In genomic region chr1:224726783-224727182, GRCh38 we compare ENCODE assay signal across 10 cellular contexts.
DNase-seq lines count a peak whose midpoint lies in the region; ATAC-seq and TF ChIP-seq lines count a peak whose summit lies in the region.
"Had no signal": no experiment of that assay in that cellular context is flagged by ENCODE, and none has a peak within 500 bp of the region (broad histone marks: within the 10 kb centered on the region; RNA-seq: fewer than 3 reads in every experiment).

No MANE protein-coding gene starts in this region.

- CTCF ChIA-PET in SK-N-SH (lab: Yijun Ruan, JAX), result no interaction called here

- no peaks in the 10 kb centered on the region for H3K4me1 Mint-ChIP-seq in stimulated activated effector memory CD8-positive, alpha-beta T cell treated with anti-CD3 and anti-CD28 coated beads, Interleukin-12 subunit alpha, Interleukin-12 subunit beta, amount 100 ng/mL, for 72 hours

- H3K79me2 ChIP-seq in SK-N-SH (ENCODE audit: insufficient read depth), result no peaks in the 10 kb centered on the region

- H3K4me2 ChIP-seq in SK-N-SH, result no peak overlapping the region

- no peak overlapping the region for H3K9ac ChIP-seq in SK-N-SH

- WGBS in SK-N-SH (ENCODE audit: low lambda C conversion rate), result 83% methylated on average over 6 of the region's 6 CpGs

- H3K36me3 Mint-ChIP-seq in stimulated activated effector memory CD8-positive, alpha-beta T cell treated with anti-CD3 and anti-CD28 coated beads, Interleukin-12 subunit alpha, Interleukin-12 subunit beta, amount 100 ng/mL, for 72 hours, result no peaks in the 10 kb centered on the region

- H3K27me3 ChIP-seq in SK-N-SH (ENCODE audit: insufficient read depth), result no peaks in the 10 kb centered on the region
- H3K27me3 ChIP-seq in foreskin keratinocyte, result no peaks in the 10 kb centered on the region
- H3K27me3 ChIP-seq: right lobe of liver had no signal

- no peaks in the 10 kb centered on the region for H3K36me3 ChIP-seq in SK-N-SH (replicated peaks in 1 of 2; ENCODE audit: control insufficient read depth in 1 of 2, insufficient read depth in 2 of 2, low read length in 1 of 2)
- H3K36me3 ChIP-seq: right lobe of liver had no signal

- TF ChIP-seq EP300 in SK-N-SH (IDR thresholded peaks at IDR 0.05; ENCODE audit: borderline replicate concordance in 1 of 2, low read depth in 1 of 2, low read length in 1 of 2), result no peak

- ATAC-seq in foreskin keratinocyte, result peak; percentile 66
- peak; percentile 25 for ATAC-seq in stimulated activated effector memory CD8-positive, alpha-beta T cell treated with anti-CD3 and anti-CD28 coated beads, Interleukin-12 subunit alpha, Interleukin-12 subunit beta, amount 100 ng/mL, for 72 hours
- no peak for ATAC-seq in GM21423 (IDR thresholded peaks at IDR 0.05; ENCODE audit: unreplicated experiment)
- ATAC-seq: activated T-cell treated with anti-CD3 and anti-CD28 coated beads, Interleukin-2, amount 50 U/mL, for 4 hours; PC-3 had no signal

- H3K4me1 ChIP-seq in SK-N-SH (ENCODE audit: control insufficient read depth in 1 of 2, insufficient read depth in 2 of 2, low read depth in 1 of 2, low read length in 1 of 2) (peaks cover 0 to 13% of the 10 kb centered on the region in 2 experiments; a peak in 3 of 4 replicates), foreskin keratinocyte (no peaks in the 10 kb centered on the region)

- H3K9me3 Mint-ChIP-seq in stimulated activated effector memory CD8-positive, alpha-beta T cell treated with anti-CD3 and anti-CD28 coated beads, Interleukin-12 subunit alpha, Interleukin-12 subunit beta, amount 100 ng/mL, for 72 hours, result no peaks in the 10 kb centered on the region
- H3K9me3 Mint-ChIP-seq: activated T-cell treated with anti-CD3 and anti-CD28 coated beads, Interleukin-2, amount 50 U/mL, for 4 hours had no signal

- TF ChIP-seq CTCF in SK-N-SH (IDR thresholded peaks at IDR 0.05) (no peak), foreskin keratinocyte (conservative IDR thresholded peaks at IDR 0.05) (no peak)

- H3K9me2 ChIP-seq in SK-N-SH, result no peaks in the 10 kb centered on the region

- no peak overlapping the region for H3K27ac Mint-ChIP-seq in stimulated activated effector memory CD8-positive, alpha-beta T cell treated with anti-CD3 and anti-CD28 coated beads, Interleukin-12 subunit alpha, Interleukin-12 subunit beta, amount 100 ng/mL, for 72 hours

- H3K9me3 ChIP-seq in SK-N-SH, result no peaks in the 10 kb centered on the region
- H3K9me3 ChIP-seq: right lobe of liver had no signal

- peak overlapping the region in 1 of 2 experiments; percentile 74; a peak in 3 of 4 replicates for H3K27ac ChIP-seq in SK-N-SH (ENCODE audit: low read depth in 2 of 2, low read length in 1 of 2)
- H3K27ac ChIP-seq in foreskin keratinocyte, result no peak overlapping the region
- H3K27ac ChIP-seq: right lobe of liver had no signal

- no peak overlapping the region for H3K4me3 ChIP-seq in SK-N-SH (ENCODE audit: low read depth in 2 of 2, low read length in 1 of 2)
- H3K4me3 ChIP-seq: right lobe of liver had no signal

- no peak overlapping the region for H2AFZ ChIP-seq in SK-N-SH (ENCODE audit: low read depth)

- no peak overlapping the region for H3K4me3 Mint-ChIP-seq in stimulated activated effector memory CD8-positive, alpha-beta T cell treated with anti-CD3 and anti-CD28 coated beads, Interleukin-12 subunit alpha, Interleukin-12 subunit beta, amount 100 ng/mL, for 72 hours
- H3K4me3 Mint-ChIP-seq: activated T-cell treated with anti-CD3 and anti-CD28 coated beads, Interleukin-2, amount 50 U/mL, for 4 hours had no signal

- no peaks in the 10 kb centered on the region for H4K20me1 ChIP-seq in SK-N-SH (ENCODE audit: insufficient read depth)

- POLR2A ChIA-PET in SK-N-SH (lab: Yijun Ruan, JAX), result no interaction called here

- no peaks in the 10 kb centered on the region for H3F3A ChIP-seq in SK-N-SH (replicated peaks; ENCODE audit: insufficient read depth)

- TF ChIP-seq RAD21 in SK-N-SH (IDR thresholded peaks at IDR 0.05; ENCODE audit: low read length), result no peak

- DNase-seq in HCEC 1CT (peak; percentile 95), SK-N-SH (no peak), foreskin keratinocyte (peak; percentile 54 to 77), NCI-H345 treated with DMSO at 0.1 percent for 48 hours (lab: John Stamatoyannopoulos, UW; ENCODE audit: unreplicated experiment) (no peak), retina (no peak)
- no peak for DNase-seq in stimulated activated effector memory CD8-positive, alpha-beta T cell treated with anti-CD3 and anti-CD28 coated beads, Interleukin-12 subunit alpha, Interleukin-12 subunit beta, amount 100 ng/mL, for 72 hours (ENCODE audit: low spot score in 2 of 2)
- DNase-seq: activated T-cell treated with anti-CD3 and anti-CD28 coated beads, Interleukin-2, amount 50 U/mL, for 4 hours; PC-3; right lobe of liver had no signal

TF ChIP-seq in SK-N-SH, 30 proteins besides CTCF, POLR2A, EP300 and RAD21:
- peak; percentile 35 for TF ChIP-seq JUND (IDR thresholded peaks at IDR 0.05)
- TF ChIP-seq NFIC (IDR thresholded peaks at IDR 0.05; ENCODE audit: borderline replicate concordance), result no peak; the same call in 1 of the 2 replicates
- peak; percentile 71 for TF ChIP-seq FOSL2 (IDR thresholded peaks at IDR 0.05; ENCODE audit: borderline replicate concordance, low read depth)
- peak; percentile 36; the same call in 1 of the 2 replicates for TF ChIP-seq PBX3 (IDR thresholded peaks at IDR 0.05)
- TF ChIP-seq TAF1 (IDR thresholded peaks at IDR 0.05; ENCODE audit: borderline replicate concordance, low read depth, low read length), result no peak
- TF ChIP-seq MAX (IDR thresholded peaks at IDR 0.05; ENCODE audit: low read depth), result 0 out of 2 replicates have a peak, but pooled peaks have one; percentile 15

Comparison
In these comparisons a context has a peak if more than half of its experiments do, and no peak if none do; other contexts are left out.
1. DNase-seq: peak in HCEC 1CT (single experiment) and foreskin keratinocyte (2 of 2); none in SK-N-SH (single experiment), stimulated activated effector memory CD8-positive, alpha-beta T cell treated with anti-CD3 and anti-CD28 coated beads, Interleukin-12 subunit alpha, Interleukin-12 subunit beta, amount 100 ng/mL, for 72 hours (0 of 2), NCI-H345 treated with DMSO at 0.1 percent for 48 hours (single experiment) and retina (single experiment).